11 cellular contexts compared by ENCODE assay signal in the genomic region with DNA sequence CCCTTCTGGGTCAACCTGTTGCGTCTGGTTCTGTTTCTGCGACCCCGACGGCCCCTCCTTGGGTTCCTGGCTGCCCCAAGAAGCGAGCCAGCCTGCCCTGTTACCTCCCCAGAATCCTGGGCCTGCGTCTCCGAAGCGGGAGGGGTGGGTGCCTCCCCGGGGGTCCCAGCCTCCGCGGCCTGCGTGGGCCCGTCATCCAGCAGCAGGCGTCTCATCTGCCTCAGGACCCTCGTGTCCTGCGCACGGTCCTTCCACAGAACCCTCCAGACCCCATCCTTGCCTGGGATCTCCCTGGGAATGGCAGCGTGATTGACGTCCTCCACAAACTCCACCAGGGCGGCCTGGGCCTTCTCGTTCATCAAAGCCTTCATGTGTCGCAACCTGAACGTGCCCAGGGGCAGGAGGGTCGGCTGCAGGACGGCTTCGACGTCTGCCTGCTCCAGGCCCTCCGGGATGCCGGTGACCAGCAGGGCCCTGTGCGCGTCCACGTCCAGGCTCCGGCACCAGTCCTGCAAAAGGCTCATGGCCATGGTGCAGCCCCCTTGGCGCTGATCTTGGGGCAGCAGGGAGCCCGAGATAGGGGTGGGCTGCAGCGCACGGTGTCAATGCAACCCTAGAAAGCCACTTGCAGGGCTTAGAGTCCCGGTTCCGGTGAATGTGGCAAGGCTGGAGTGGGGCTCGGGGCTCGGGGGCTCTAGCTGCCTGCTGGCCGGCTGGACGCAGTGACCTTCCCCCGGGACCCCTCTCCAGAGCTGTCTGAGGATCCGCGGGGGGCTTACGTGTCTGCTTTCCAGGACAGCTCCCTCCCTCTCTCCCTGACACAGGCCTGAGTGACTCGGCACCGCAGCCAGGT. TPM values are rescaled to one million over a fixed set of nuclear protein-coding genes. Genes with fewer than 3 reads are reported as not detected.
DNase-seq lines count a peak whose midpoint lies in the region; ATAC-seq, FAIRE-seq and TF ChIP-seq lines count a peak whose summit lies in the region.
"Had no signal": no experiment of that assay in that cellular context is flagged by ENCODE, and none has a peak within 500 bp of the region (broad histone marks: within the 10 kb centered on the region; RNA-seq: fewer than 3 reads in every experiment).

No MANE protein-coding gene starts in this region.

- H2AK5ac ChIP-seq in mesendoderm (ENCODE audit: low read length), result no peak overlapping the region

- H3K36me3 Mint-ChIP-seq in activated T-cell treated with anti-CD3 and anti-CD28 coated beads, Interleukin-2, amount 50 U/mL, for 24 hours (ENCODE audit: low read depth), result no peaks in the 10 kb centered on the region
- H3K36me3 Mint-ChIP-seq in activated T-cell treated with anti-CD3 and anti-CD28 coated beads, Interleukin-2, amount 50 U/mL, for 4 hours (ENCODE audit: insufficient read depth), result no peaks in the 10 kb centered on the region
- H3K36me3 Mint-ChIP-seq: activated CD8-positive, alpha-beta memory T cell treated with anti-CD3 and anti-CD28 coated beads, Interleukin-2, amount 10 ng/mL, durations not matched to agents 7 days and 5 days had no signal

- peaks cover 17% of the 10 kb centered on the region for H3K4me1 Mint-ChIP-seq in activated T-cell treated with anti-CD3 and anti-CD28 coated beads, Interleukin-2, amount 50 U/mL, for 24 hours (ENCODE audit: low read depth)
- H3K4me1 Mint-ChIP-seq in activated T-cell treated with anti-CD3 and anti-CD28 coated beads, Interleukin-2, amount 50 U/mL, for 4 hours (ENCODE audit: low read depth), result peaks cover 18% of the 10 kb centered on the region

- no peak overlapping the region for H2BK5ac ChIP-seq in mesendoderm (ENCODE audit: low read length)

- no peak overlapping the region for H3K23ac ChIP-seq in mesendoderm (ENCODE audit: low read length)

- H4K8ac ChIP-seq in mesendoderm (ENCODE audit: low read depth, low read length), result no peak overlapping the region

- no peak overlapping the region for H4K5ac ChIP-seq in mesendoderm (ENCODE audit: low read length)

- no peak for DNase-seq in activated T-cell treated with anti-CD3 and anti-CD28 coated beads, Interleukin-2, amount 50 U/mL, for 24 hours
- DNase-seq in activated T-cell treated with anti-CD3 and anti-CD28 coated beads, Interleukin-2, amount 50 U/mL, for 4 hours, result no peak
- DNase-seq in caudate nucleus (lab: John Stamatoyannopoulos, UW), result peak in 1 of 61 donors; percentile 45
- DNase-seq in mesendoderm, result no peak
- no peak for DNase-seq in HPDE6-E6E7 (ENCODE audit: extremely low spot score)
- DNase-seq in GM12891 (ENCODE audit: insufficient read length, low spot score), result no peak
- DNase-seq in activated CD4-positive, alpha-beta T cell treated with anti-CD3 and anti-CD28 coated beads, Interleukin-2, amount 50 U/mL, for 1 hour, result no peak
- DNase-seq: activated CD8-positive, alpha-beta memory T cell treated with anti-CD3 and anti-CD28 coated beads, Interleukin-2, amount 10 ng/mL, durations not matched to agents 7 days and 5 days had no signal

- no peak overlapping the region for H3K27ac Mint-ChIP-seq in activated T-cell treated with anti-CD3 and anti-CD28 coated beads, Interleukin-2, amount 50 U/mL, for 24 hours
- H3K27ac Mint-ChIP-seq: activated CD8-positive, alpha-beta memory T cell treated with anti-CD3 and anti-CD28 coated beads, Interleukin-2, amount 10 ng/mL, durations not matched to agents 7 days and 5 days had no signal

- H3K4me1 ChIP-seq in mesendoderm (ENCODE audit: control insufficient read depth, low read depth, low read length) (no peaks in the 10 kb centered on the region), thymus (ENCODE audit: control insufficient read depth, insufficient read depth, low read length) (no peaks in the 10 kb centered on the region)

- no peak for TF ChIP-seq POLR2A in GM12891 (IDR thresholded peaks at IDR 0.05; ENCODE audit: low read depth, low read length)

- no peak overlapping the region for H2BK15ac ChIP-seq in mesendoderm (replicated peaks; ENCODE audit: low read depth)

- no peak overlapping the region for H3K18ac ChIP-seq in mesendoderm (ENCODE audit: low read length)

- H3K4me3 ChIP-seq in mesendoderm (ENCODE audit: low read length) (no peak overlapping the region), thymus (ENCODE audit: low read length) (no peak overlapping the region)

- no peaks in the 10 kb centered on the region for H3K36me3 ChIP-seq in mesendoderm (ENCODE audit: control insufficient read depth, insufficient read depth, low read length)
- no peaks in the 10 kb centered on the region for H3K36me3 ChIP-seq in thymus (ENCODE audit: control insufficient read depth, insufficient read depth)

- H3K9me3 Mint-ChIP-seq in activated T-cell treated with anti-CD3 and anti-CD28 coated beads, Interleukin-2, amount 50 U/mL, for 24 hours, result no peaks in the 10 kb centered on the region
- H3K9me3 Mint-ChIP-seq in activated T-cell treated with anti-CD3 and anti-CD28 coated beads, Interleukin-2, amount 50 U/mL, for 4 hours, result no peaks in the 10 kb centered on the region

- H3K4me3 Mint-ChIP-seq in activated T-cell treated with anti-CD3 and anti-CD28 coated beads, Interleukin-2, amount 50 U/mL, for 24 hours, result peak overlapping the region; percentile 54
- no peak overlapping the region for H3K4me3 Mint-ChIP-seq in activated T-cell treated with anti-CD3 and anti-CD28 coated beads, Interleukin-2, amount 50 U/mL, for 4 hours

- peak overlapping the region; percentile 60 for H3K4me2 ChIP-seq in mesendoderm (ENCODE audit: low read length)

- WGBS in mesendoderm (ENCODE audit: extremely low coverage, insufficient coverage, low lambda C conversion rate), result no CpG with 5 or more reads among the region's 49 CpGs
- 15% methylated on average over 49 of the region's 49 CpGs for WGBS in thymus

- peak overlapping the region; percentile 74 for H3K56ac ChIP-seq in mesendoderm (ENCODE audit: low read length)

- no peaks in the 10 kb centered on the region for H3K9me3 ChIP-seq in thymus (ENCODE audit: control insufficient read depth)

- FAIRE-seq in GM12891 (lab: Jason Lieb, UNC), result no peak

- no peaks in the 10 kb centered on the region for H3K79me2 ChIP-seq in mesendoderm (ENCODE audit: control insufficient read depth, insufficient read depth, low read length)

- H3K9ac ChIP-seq in mesendoderm (ENCODE audit: low read length), result peak overlapping the region; percentile 48

- peaks cover 73% of the 10 kb centered on the region for H3K27me3 Mint-ChIP-seq in activated T-cell treated with anti-CD3 and anti-CD28 coated beads, Interleukin-2, amount 50 U/mL, for 24 hours
- peaks cover 51% of the 10 kb centered on the region for H3K27me3 Mint-ChIP-seq in activated T-cell treated with anti-CD3 and anti-CD28 coated beads, Interleukin-2, amount 50 U/mL, for 4 hours (ENCODE audit: low read depth)

- no peak for ATAC-seq in activated T-cell treated with anti-CD3 and anti-CD28 coated beads, Interleukin-2, amount 50 U/mL, for 4 hours
- ATAC-seq: activated CD8-positive, alpha-beta memory T cell treated with anti-CD3 and anti-CD28 coated beads, Interleukin-2, amount 10 ng/mL, durations not matched to agents 7 days and 5 days had no signal

- H3K27me3 ChIP-seq in mesendoderm (ENCODE audit: insufficient read depth, low read length, poor library complexity) (peaks cover 41% of the 10 kb centered on the region), thymus (ENCODE audit: control insufficient read depth, insufficient read depth) (peaks cover 60% of the 10 kb centered on the region)

- peak overlapping the region; percentile 85 for H3K27ac ChIP-seq in caudate nucleus (ENCODE audit: low read depth, low read length)
- no peak overlapping the region for H3K27ac ChIP-seq in mesendoderm (ENCODE audit: low read depth, low read length)
- peak overlapping the region; percentile 64 for H3K27ac ChIP-seq in thymus (ENCODE audit: low read depth)
- H3K27ac ChIP-seq: epithelial cell of prostate had no signal

- H3K4ac ChIP-seq in mesendoderm (ENCODE audit: low read depth, low read length), result no peak overlapping the region

- no peak overlapping the region for H2BK120ac ChIP-seq in mesendoderm (ENCODE audit: low read depth, low read length)

- no peaks in the 10 kb centered on the region for H3K79me1 ChIP-seq in mesendoderm (ENCODE audit: low read length)

TF ChIP-seq in GM12891, 5 proteins besides CTCF, POLR2A, EP300 and RAD21:
- no peak for TF ChIP-seq TAF1 (IDR thresholded peaks at IDR 0.05; ENCODE audit: low read depth, low read length)
- no peak for TF ChIP-seq SPI1 (IDR thresholded peaks at IDR 0.05; ENCODE audit: low read depth, low read length)
- TF ChIP-seq PAX5 (IDR thresholded peaks at IDR 0.05; ENCODE audit: insufficient read depth, low read length, severe bottlenecking), result no peak
TF ChIP-seq in GM12891: peak in this region for 0.

RNA-seq across cellular contexts. Expression of a gene that starts 0.5 kb away (rescaled TPM):
- under 1 TPM; 0.05 to 0.11 (median 0.08) TPM for total RNA-seq in activated T-cell treated with anti-CD3 and anti-CD28 coated beads, Interleukin-2, amount 50 U/mL, for 4 hours
- polyA plus RNA-seq in mesendoderm (2013, experiment 1 of 2), result 0.10 TPM
- 0.15 TPM for polyA plus RNA-seq in mesendoderm (2013, experiment 2 of 2)
- polyA plus RNA-seq in thymus, result 4.4 TPM
- not detected for polyA plus RNA-seq in GM12891 (2012; ENCODE audit: low read depth, missing spikeins)
- total RNA-seq: activated CD8-positive, alpha-beta memory T cell treated with anti-CD3 and anti-CD28 coated beads, Interleukin-2, amount 10 ng/mL, durations not matched to agents 7 days and 5 days; LHCN-M2 had no signal

RNA-seq across cellular contexts. Expression of a gene that starts 23.8 kb away (rescaled TPM):
- total RNA-seq in activated T-cell treated with anti-CD3 and anti-CD28 coated beads, Interleukin-2, amount 50 U/mL, for 4 hours, result under 1 TPM in 1 of 3 donors, not detected in 2; 0.41 TPM
- polyA plus RNA-seq in mesendoderm (2013, experiment 1 of 2), result 12.5 TPM
- 13.0 TPM for polyA plus RNA-seq in mesendoderm (2013, experiment 2 of 2)
- polyA plus RNA-seq in thymus, result 9.7 TPM
- polyA plus RNA-seq in GM12891 (2012; ENCODE audit: low read depth, missing spikeins), result 0.05 TPM
